Comparison of ENCODE assay signal across 12 cellular contexts in genomic region chr1:36166938-36167910, GRCh38. TPM values are rescaled to one million over a fixed set of nuclear protein-coding genes. Genes with fewer than 3 reads are reported as not detected.
DNase-seq lines count a peak whose midpoint lies in the region; ATAC-seq and TF ChIP-seq lines count a peak whose summit lies in the region.
"Had no signal": no experiment of that assay in that cellular context is flagged by ENCODE, and none has a peak within 500 bp of the region (broad histone marks: within the 10 kb centered on the region; RNA-seq: fewer than 3 reads in every experiment).

No MANE protein-coding gene starts in this region.

- H3K27ac Mint-ChIP-seq in stimulated activated naive CD8-positive, alpha-beta T cell treated with anti-CD3 and anti-CD28 coated beads, Interleukin-15, Interleukin-2, amounts not matched to agents 100 ng/mL and 50 ng/mL, for 24 hours = peak overlapping the region; percentile 45
- H3K27ac Mint-ChIP-seq in memory B cell (peak overlapping the region; percentile 2), type B pancreatic cell (peak overlapping the region; percentile 93)

- WGBS in mammary epithelial cell (ENCODE audit: low coverage, missing lambda C conversion rate) = 74% methylated on average over 7 of the region's 15 CpGs

- H3K4me3 Mint-ChIP-seq in stimulated activated naive CD8-positive, alpha-beta T cell treated with anti-CD3 and anti-CD28 coated beads, Interleukin-15, Interleukin-2, amounts not matched to agents 100 ng/mL and 50 ng/mL, for 24 hours = no peak overlapping the region
- H3K4me3 Mint-ChIP-seq in memory B cell (no peak overlapping the region), type B pancreatic cell (peak overlapping the region; percentile 8)

- H3K4me3 ChIP-seq in mammary epithelial cell (replicated peaks in 1 of 3; ENCODE audit: insufficient read depth in 1 of 3, low read depth in 2 of 3, low read length in 3 of 3) = no peak overlapping the region
- H3K4me3 ChIP-seq: hepatocyte, right lobe of liver, upper lobe of left lung had no signal

- no peaks in the 10 kb centered on the region for H4K20me1 ChIP-seq in mammary epithelial cell (ENCODE audit: insufficient read depth, low read length)

- H3K27ac ChIP-seq in mammary epithelial cell (ENCODE audit: insufficient read depth, low read depth, low read length) = peak overlapping the region; percentile 95
- H3K27ac ChIP-seq: hepatocyte, KMS-11, right lobe of liver had no signal

- H3K9me3 Mint-ChIP-seq in stimulated activated naive CD8-positive, alpha-beta T cell treated with anti-CD3 and anti-CD28 coated beads, Interleukin-15, Interleukin-2, amounts not matched to agents 100 ng/mL and 50 ng/mL, for 24 hours = no peaks in the 10 kb centered on the region
- no peaks in the 10 kb centered on the region for H3K9me3 Mint-ChIP-seq in memory B cell
- no peaks in the 10 kb centered on the region for H3K9me3 Mint-ChIP-seq in type B pancreatic cell

- CTCF ChIA-PET in mammary epithelial cell (lab: Charles Lee; ENCODE audit: low non-redundant PET) = no interaction called here

- DNase-seq in stimulated activated naive CD8-positive, alpha-beta T cell treated with anti-CD3 and anti-CD28 coated beads, Interleukin-15, Interleukin-2, amounts not matched to agents 100 U/mL and 50 U/mL, for 24 hours = no peak
- DNase-seq in mammary epithelial cell (peak; percentile 82), memory B cell (ENCODE audit: low spot score in 2 of 2) (no peak), type B pancreatic cell (ENCODE audit: extremely low spot score, unreplicated experiment) (no peak), DMS153 (lab: John Stamatoyannopoulos, UW) (no peak)
- DNase-seq: right lobe of liver, upper lobe of left lung had no signal

- no peak overlapping the region for H2AFZ ChIP-seq in mammary epithelial cell (ENCODE audit: low read depth, low read length)
- H2AFZ ChIP-seq: hepatocyte had no signal

- in situ Hi-C loops in mammary epithelial cell (cut with MboI; ENCODE audit: low sequenced_read_pairs in 2 of 2) = no loop called here

- dilution Hi-C loops in mammary epithelial cell (cut with HindIII; ENCODE audit: low sequenced_read_pairs) = no loop called here

- H3K4me2 ChIP-seq in mammary epithelial cell (ENCODE audit: insufficient read depth, low read depth, low read length) = peak overlapping the region; percentile 23
- H3K4me2 ChIP-seq: hepatocyte, KMS-11 had no signal

- peaks cover 14% of the 10 kb centered on the region for H3K36me3 ChIP-seq in mammary epithelial cell (ENCODE audit: insufficient read depth, low read length)

- intact Hi-C loops in mammary epithelial cell (cut with micrococcal nuclease) = no loop called here

- no peaks in the 10 kb centered on the region for H3K9me3 ChIP-seq in mammary epithelial cell (replicated peaks; ENCODE audit: insufficient read depth, low read length)
- H3K9me3 ChIP-seq: right lobe of liver, upper lobe of left lung had no signal

- BruUV-seq in mammary epithelial cell (replicated peaks; lab: Mats Ljungman, UMichigan) = TSS peak; percentile 12

- H3K36me3 Mint-ChIP-seq in stimulated activated naive CD8-positive, alpha-beta T cell treated with anti-CD3 and anti-CD28 coated beads, Interleukin-15, Interleukin-2, amounts not matched to agents 100 ng/mL and 50 ng/mL, for 24 hours (ENCODE audit: low read depth) = peaks cover 49% of the 10 kb centered on the region
- H3K36me3 Mint-ChIP-seq in memory B cell (peaks cover 8% of the 10 kb centered on the region), type B pancreatic cell (peaks cover 25% of the 10 kb centered on the region)

- no peaks in the 10 kb centered on the region for H3K27me3 Mint-ChIP-seq in stimulated activated naive CD8-positive, alpha-beta T cell treated with anti-CD3 and anti-CD28 coated beads, Interleukin-15, Interleukin-2, amounts not matched to agents 100 ng/mL and 50 ng/mL, for 24 hours
- H3K27me3 Mint-ChIP-seq in memory B cell = no peaks in the 10 kb centered on the region
- no peaks in the 10 kb centered on the region for H3K27me3 Mint-ChIP-seq in type B pancreatic cell

- H3K27me3 ChIP-seq in mammary epithelial cell (ENCODE audit: insufficient read depth, low read length) = no peaks in the 10 kb centered on the region
- H3K27me3 ChIP-seq: hepatocyte, right lobe of liver, upper lobe of left lung had no signal

- peaks cover 64% of the 10 kb centered on the region for H3K4me1 ChIP-seq in mammary epithelial cell (ENCODE audit: insufficient read depth, low read length)
- H3K4me1 ChIP-seq: right lobe of liver had no signal

- TF ChIP-seq CTCF in mammary epithelial cell (conservative IDR thresholded peaks at IDR 0.05 in 1 of 2, IDR thresholded peaks at IDR 0.05 in 1 of 2; ENCODE audit: extremely low read depth in 1 of 2, insufficient read depth in 1 of 2, low read depth in 1 of 2, low read length in 2 of 2) = no peak
- TF ChIP-seq CTCF in type B pancreatic cell (conservative IDR thresholded peaks at IDR 0.05) = no peak

- H3K79me2 ChIP-seq in mammary epithelial cell (ENCODE audit: insufficient read depth, low read length) = peaks cover 95% of the 10 kb centered on the region

- ATAC-seq in stimulated activated naive CD8-positive, alpha-beta T cell treated with anti-CD3 and anti-CD28 coated beads, Interleukin-15, Interleukin-2, amounts not matched to agents 100 U/mL and 50 U/mL, for 24 hours = no peak
- ATAC-seq in memory B cell (ENCODE audit: low read depth) (no peak), GM18498 (IDR thresholded peaks at IDR 0.05; ENCODE audit: unreplicated experiment) (no peak), GM21528 (IDR thresholded peaks at IDR 0.05; ENCODE audit: low FRiP score, unreplicated experiment) (no peak)
- ATAC-seq: right lobe of liver had no signal

- peaks cover 41% of the 10 kb centered on the region for H3K4me1 Mint-ChIP-seq in stimulated activated naive CD8-positive, alpha-beta T cell treated with anti-CD3 and anti-CD28 coated beads, Interleukin-15, Interleukin-2, amounts not matched to agents 100 ng/mL and 50 ng/mL, for 24 hours (ENCODE audit: low read depth)
- H3K4me1 Mint-ChIP-seq in memory B cell = peaks cover 22% of the 10 kb centered on the region
- H3K4me1 Mint-ChIP-seq in type B pancreatic cell (ENCODE audit: unreplicated experiment) = peaks cover 25% of the 10 kb centered on the region

- peak overlapping the region; percentile 81 for H3K9ac ChIP-seq in mammary epithelial cell (ENCODE audit: insufficient read depth, low read length)
- H3K9ac ChIP-seq: KMS-11 had no signal

RNA-seq across cellular contexts. Expression of gene MAP7D1, which starts 11.3 kb away (rescaled TPM):
- total RNA-seq in mammary epithelial cell = 100 to 1,000 TPM in 1 of 2 donors, 10 to 100 TPM in 1; 99.4 to 331 TPM
- 129 TPM for polyA plus RNA-seq in mammary epithelial cell
- polyA minus RNA-seq in mammary epithelial cell = 116 TPM
- 94.5 and 112 TPM in 2 replicates for total RNA-seq in type B pancreatic cell (ENCODE audit: low replicate concordance)

RNA-seq across cellular contexts. Expression of gene TRAPPC3, which starts 17.9 kb away (rescaled TPM):
- total RNA-seq in mammary epithelial cell = 10 to 100 TPM; 73.2 to 96.5 TPM
- polyA plus RNA-seq in mammary epithelial cell = 107 TPM
- 41.7 TPM for polyA minus RNA-seq in mammary epithelial cell
- total RNA-seq in type B pancreatic cell (ENCODE audit: low replicate concordance) = 63.4 and 75.6 TPM in 2 replicates

RNA-seq across cellular contexts. Expression of gene COL8A2, which starts 42.2 kb away (rescaled TPM):
- total RNA-seq in mammary epithelial cell = 10 to 100 TPM in 1 of 2 donors, under 1 TPM in 1; 0.94 to 13.3 TPM
- polyA plus RNA-seq in mammary epithelial cell = 0.28 TPM
- polyA minus RNA-seq in mammary epithelial cell = not detected
- total RNA-seq in type B pancreatic cell (ENCODE audit: low replicate concordance) = 0.14 and 2.5 TPM in 2 replicates

RNA-seq across cellular contexts. Expression of gene THRAP3, which starts 57.0 kb away (rescaled TPM):
- total RNA-seq in mammary epithelial cell = 100 to 1,000 TPM; 106 to 128 TPM
- 53.2 TPM for polyA plus RNA-seq in mammary epithelial cell
- 71.6 TPM for polyA minus RNA-seq in mammary epithelial cell
- total RNA-seq in type B pancreatic cell (ENCODE audit: low replicate concordance) = 122 and 135 TPM in 2 replicates

Comparison
In these comparisons a context has a peak if more than half of its experiments do, and no peak if none do; other contexts are left out.
1. H3K27ac Mint-ChIP-seq: peak in every context shown above with its lines; median percentile 93 in type B pancreatic cell; 45 in stimulated activated naive CD8-positive, alpha-beta T cell treated with anti-CD3 and anti-CD28 coated beads, Interleukin-15, Interleukin-2, amounts not matched to agents 100 ng/mL and 50 ng/mL, for 24 hours; 2 in memory B cell.